ENCODE assay signal across 10 cellular contexts in the genomic region with DNA sequence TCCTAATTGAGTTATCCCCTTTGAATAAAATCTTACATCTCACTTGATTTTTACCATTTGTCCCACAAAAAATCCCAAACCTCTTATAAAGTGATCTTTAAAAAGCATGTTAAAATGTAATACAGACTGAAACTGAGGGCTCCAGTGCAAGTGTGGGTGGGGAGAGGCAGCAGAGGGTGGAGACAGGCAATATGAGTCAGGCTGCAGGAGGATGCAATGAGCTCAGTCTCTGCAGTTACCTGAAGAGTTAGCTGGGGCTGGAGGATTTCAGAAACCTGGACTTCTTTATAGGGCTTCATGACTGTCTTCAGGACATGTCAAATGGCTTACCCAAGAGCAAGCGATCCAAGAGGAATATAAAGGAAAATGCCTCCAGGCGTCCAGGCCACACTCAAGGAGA. TPM values are rescaled to one million over a fixed set of nuclear protein-coding genes. Genes with fewer than 3 reads are reported as not detected.
A peak's percentile ranks its signal among the peaks of the same experiment; 100 is the strongest.
DNase-seq lines count a peak whose midpoint lies in the region; ATAC-seq and TF ChIP-seq lines count a peak whose summit lies in the region.
"Had no signal": no experiment of that assay in that cellular context is flagged by ENCODE, and none has a peak within 500 bp of the region (broad histone marks: within the 10 kb centered on the region; RNA-seq: fewer than 3 reads in every experiment).

No MANE protein-coding gene starts in this region.

- ATAC-seq in HG03378 (IDR thresholded peaks at IDR 0.05; ENCODE audit: unreplicated experiment): peak; percentile 53
- no peak for ATAC-seq in upper lobe of left lung (ENCODE audit: low FRiP score in 2 of 2)
- no peak for ATAC-seq in Right ventricle myocardium superior (ENCODE audit: poor library complexity)
- ATAC-seq: heart right ventricle had no signal

- H3K9me3 ChIP-seq in upper lobe of left lung: no peaks in the 10 kb centered on the region
- no peaks in the 10 kb centered on the region for H3K9me3 ChIP-seq in WERI-Rb-1 (ENCODE audit: severe bottlenecking)
- H3K9me3 ChIP-seq: heart right ventricle had no signal

- H3K27me3 ChIP-seq in upper lobe of left lung (no peaks in the 10 kb centered on the region), WERI-Rb-1 (ENCODE audit: insufficient read depth, low read depth, severe bottlenecking) (no peaks in the 10 kb centered on the region)
- H3K27me3 ChIP-seq: heart right ventricle had no signal

- H3K36me3 ChIP-seq in upper lobe of left lung (no peaks in the 10 kb centered on the region), WERI-Rb-1 (no peaks in the 10 kb centered on the region)
- H3K36me3 ChIP-seq: heart right ventricle had no signal

- peaks cover 0 to 5% (median 0%) of the 10 kb centered on the region in 4 donors for H3K4me1 ChIP-seq in upper lobe of left lung
- H3K4me1 ChIP-seq: heart right ventricle had no signal

- DNase-seq in activated T-cell treated with anti-CD3 and anti-CD28 coated beads for 4 hours (peak; percentile 48), kidney glomerular epithelial cell (lab: John Stamatoyannopoulos, UW) (peak; percentile 30), upper lobe of left lung (no peak), Right ventricle myocardium superior (no peak), WERI-Rb-1 (no peak)
- DNase-seq in stimulated activated CD8-positive, alpha-beta memory T cell treated with anti-CD3 and anti-CD28 coated beads, Interleukin-7, amount 100 ng/mL, for 4 hours (ENCODE audit: low read depth in 2 of 2): peak; percentile 13 to 33
- no peak for DNase-seq in central memory CD4-positive, alpha-beta T cell
- DNase-seq: EL, heart right ventricle had no signal

- TF ChIP-seq CTCF in upper lobe of left lung (IDR thresholded peaks at IDR 0.05) (no peak), WERI-Rb-1 (IDR thresholded peaks at IDR 0.05; ENCODE audit: low read depth, low read length) (no peak)

- TF ChIP-seq EP300 in upper lobe of left lung (IDR thresholded peaks at IDR 0.05): no peak

- H3K27ac ChIP-seq in upper lobe of left lung: no peak overlapping the region
- H3K27ac ChIP-seq in WERI-Rb-1: no peak overlapping the region

- no peak for TF ChIP-seq POLR2A in upper lobe of left lung (IDR thresholded peaks at IDR 0.05)

- H3K4me3 ChIP-seq in upper lobe of left lung (no peak overlapping the region), WERI-Rb-1 (ENCODE audit: low read depth, low read length) (no peak overlapping the region)
- H3K4me3 ChIP-seq: heart right ventricle had no signal

- intact Hi-C loops in Right ventricle myocardium superior (cut with DNase I): no loop called here

- 98 to 100% methylated on average over 2 of the region's 2 CpGs for WGBS in upper lobe of left lung, 2 donors

RNA-seq across cellular contexts. Expression of gene COLQ, which starts 14.3 kb away (rescaled TPM):
- total RNA-seq in upper lobe of left lung: 10 to 100 TPM in 1 of 6 donors, 1 to 10 TPM in 5; 1.1 to 34.6 (median 2.6) TPM
- 2.2 TPM for total RNA-seq in Right ventricle myocardium superior

Comparison
In these comparisons a context has a peak if more than half of its experiments do, and no peak if none do; other contexts are left out.
1. DNase-seq: peak in activated T-cell treated with anti-CD3 and anti-CD28 coated beads for 4 hours (single experiment), kidney glomerular epithelial cell (single experiment) and stimulated activated CD8-positive, alpha-beta memory T cell treated with anti-CD3 and anti-CD28 coated beads, Interleukin-7, amount 100 ng/mL, for 4 hours (2 of 2); none in upper lobe of left lung (0 of 2), central memory CD4-positive, alpha-beta T cell (single experiment), Right ventricle myocardium superior (single experiment) and WERI-Rb-1 (single experiment).